ENCODE assay signal across 8 cellular contexts in the genomic region with DNA sequence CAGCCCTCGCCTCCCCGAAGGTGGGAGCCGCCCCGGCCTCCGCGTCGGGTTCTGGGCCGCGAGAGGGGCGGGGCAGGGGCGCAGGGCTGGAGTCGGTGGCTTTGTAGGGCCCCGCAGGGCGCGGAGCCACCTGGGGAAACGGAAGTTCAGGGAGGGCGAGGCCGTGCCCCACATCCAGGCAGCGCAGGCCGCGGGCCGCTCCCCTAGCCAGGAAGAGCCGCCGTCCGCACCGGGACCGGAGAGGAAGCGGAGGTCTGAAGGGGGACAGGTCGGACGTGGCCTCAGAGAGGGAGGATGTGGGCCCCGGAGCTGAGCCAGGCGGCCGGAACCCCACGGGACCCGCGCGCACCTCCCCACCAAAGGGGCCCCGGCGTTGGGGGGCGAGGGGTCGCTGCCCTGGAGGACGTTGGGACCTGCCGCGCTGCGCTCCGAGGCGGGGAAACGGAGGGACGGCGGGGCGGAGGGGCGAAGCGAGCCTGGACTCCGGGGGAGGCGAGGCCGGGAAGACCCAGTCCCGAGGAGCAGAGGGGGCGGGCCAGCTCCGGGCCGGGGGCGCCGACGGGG.
A peak's percentile ranks its signal among the peaks of the same experiment; 100 is the strongest.
DNase-seq lines count a peak whose midpoint lies in the region; ATAC-seq and TF ChIP-seq lines count a peak whose summit lies in the region.

No MANE protein-coding gene starts in this region.

- peaks cover 3% of the 10 kb centered on the region for H3K27me3 Mint-ChIP-seq in nephron progenitor cell (ENCODE audit: low read depth, poor library complexity)

- H3K9me3 Mint-ChIP-seq in nephron progenitor cell = no peaks in the 10 kb centered on the region

- H3K4me3 ChIP-seq in epithelial cell of esophagus (ENCODE audit: low read length) = peak overlapping the region; percentile 39

- peak; percentile 69 for DNase-seq in activated CD4-positive, alpha-beta T cell treated with anti-CD3 and anti-CD28 coated beads for 48 hours
- DNase-seq in epithelial cell of esophagus (ENCODE audit: low read depth) (no peak), nephron progenitor cell (peak; percentile 32), midbrain (lab: John Stamatoyannopoulos, UW) (no peak), hepatic stellate cell (ENCODE audit: low spot score) (no peak)

- no peak overlapping the region for H3K27ac Mint-ChIP-seq in nephron progenitor cell

- TF ChIP-seq CTCF in epithelial cell of esophagus (IDR thresholded peaks at IDR 0.05; ENCODE audit: insufficient read depth, low read depth, low read length, missing control alignments) (no peak), nephron progenitor cell (IDR thresholded peaks at IDR 0.05) (no peak)

- H3K36me3 Mint-ChIP-seq in nephron progenitor cell (ENCODE audit: low read depth) = no peaks in the 10 kb centered on the region

- H3K4me3 Mint-ChIP-seq in nephron progenitor cell = peak overlapping the region; percentile 62

- ATAC-seq in GM18498 (IDR thresholded peaks at IDR 0.05; ENCODE audit: unreplicated experiment) = peak; percentile 18
- ATAC-seq in HG03159 (IDR thresholded peaks at IDR 0.05; ENCODE audit: unreplicated experiment) = peak; percentile 36
- ATAC-seq in HG02763 (IDR thresholded peaks at IDR 0.05; ENCODE audit: unreplicated experiment) = no peak

- H3K4me1 Mint-ChIP-seq in nephron progenitor cell = peaks cover 10% of the 10 kb centered on the region

Comparison
In these comparisons a context has a peak if more than half of its experiments do, and no peak if none do; other contexts are left out.
1. DNase-seq: peak in activated CD4-positive, alpha-beta T cell treated with anti-CD3 and anti-CD28 coated beads for 48 hours (single experiment) and nephron progenitor cell (single experiment); none in epithelial cell of esophagus (single experiment), midbrain (single experiment) and hepatic stellate cell (single experiment).